21 cellular contexts compared by ENCODE assay signal in the genomic region with DNA sequence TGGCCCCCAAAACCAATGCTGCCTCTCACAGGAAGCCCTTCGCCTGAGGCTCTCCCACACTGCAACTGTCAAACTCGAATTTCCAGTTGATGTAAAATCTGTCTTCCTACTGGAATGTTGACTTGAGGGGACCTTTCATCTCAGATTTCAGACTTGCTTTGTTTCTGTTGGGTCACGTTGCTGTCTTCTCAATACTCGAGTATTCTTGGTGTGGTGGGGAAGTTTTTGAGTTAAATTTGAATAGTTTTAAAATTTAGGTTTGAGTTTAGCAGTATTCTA.
"Had no signal": no experiment of that assay in that cellular context is flagged by ENCODE, and none has a peak within 500 bp of the region (broad histone marks: within the 10 kb centered on the region; RNA-seq: fewer than 3 reads in every experiment).

No MANE protein-coding gene starts in this region.

- H3K9me3 Mint-ChIP-seq: activated naive CD8-positive, alpha-beta T cell treated with anti-CD3 and anti-CD28 coated beads for 36 hours; activated T-cell treated with anti-CD3 and anti-CD28 coated beads, Interleukin-2, amount 50 U/mL, for 24 hours; activated T-helper 17 cell treated with anti-CD3 and anti-CD28 coated beads, Interleukin-2, amount 50 U/mL, for 72 hours; central memory CD8-positive, alpha-beta T cell; T-helper 2 cell treated with Interferon-gamma antibody and Interleukin-4, amounts not matched to agents 5 μg/mL and 100 μg/mL, for 36 hours had no signal

- H3K9me3 ChIP-seq: esophagus muscularis mucosa, left ventricle myocardium inferior, spleen, thyroid gland had no signal

- H3K27me3 ChIP-seq: esophagus muscularis mucosa, spleen, thyroid gland had no signal

- H3K27ac ChIP-seq: esophagus muscularis mucosa, left ventricle myocardium inferior, spleen, thyroid gland had no signal

- H3K36me3 Mint-ChIP-seq: activated naive CD8-positive, alpha-beta T cell treated with anti-CD3 and anti-CD28 coated beads for 36 hours; naive thymus-derived CD8-positive, alpha-beta T cell; WTC11 had no signal

- DNase-seq: activated CD4-positive, alpha-beta T cell treated with anti-CD3 and anti-CD28 coated beads for 36 hours; activated CD4-positive, alpha-beta T cell treated with anti-CD3 and anti-CD28 coated beads, Interleukin-2, amount 50 U/mL, for 4 hours; activated CD8-positive, alpha-beta memory T cell treated with anti-CD3 and anti-CD28 coated beads for 24 hours; activated CD8-positive, alpha-beta memory T cell treated with anti-CD3 and anti-CD28 coated beads, Interleukin-2, amount 50 U/mL, for 4 hours; activated naive CD4-positive, alpha-beta T cell treated with Interleukin-2 at 50 U/mL for 16 hours; activated naive CD8-positive, alpha-beta T cell treated with anti-CD3 and anti-CD28 coated beads for 36 hours; activated T-cell treated with anti-CD3 and anti-CD28 coated beads, Interleukin-2, amount 50 U/mL, for 24 hours; effector memory CD4-positive, alpha-beta T cell; hippocampal formation; kidney glomerular epithelial cell; left ventricle myocardium inferior; stimulated activated CD4-positive, alpha-beta T cell treated with anti-CD3 and anti-CD28 coated beads, Interleukin-4, amount 100 ng/mL, for 1 hour; stimulated activated naive CD8-positive, alpha-beta T cell treated with anti-CD3 and anti-CD28 coated beads, Interleukin-15, Interleukin-2, amounts not matched to agents 100 U/mL and 50 U/mL, for 24 hours; thyroid gland had no signal

- H3K4me3 Mint-ChIP-seq: activated CD4-positive, alpha-beta T cell treated with anti-CD3 and anti-CD28 coated beads for 36 hours; activated naive CD8-positive, alpha-beta T cell treated with anti-CD3 and anti-CD28 coated beads for 36 hours; activated T-cell treated with anti-CD3 and anti-CD28 coated beads, Interleukin-2, amount 50 U/mL, for 24 hours; activated T-helper 17 cell treated with anti-CD3 and anti-CD28 coated beads, Interleukin-2, amount 50 U/mL, for 72 hours; central memory CD8-positive, alpha-beta T cell; naive thymus-derived CD8-positive, alpha-beta T cell; T-helper 2 cell treated with Interferon-gamma antibody and Interleukin-4, amounts not matched to agents 5 μg/mL and 100 μg/mL, for 36 hours; WTC11 had no signal

- H3K4me3 ChIP-seq: esophagus muscularis mucosa, left ventricle myocardium inferior, spleen, thyroid gland had no signal

- ATAC-seq: activated CD4-positive, alpha-beta T cell treated with anti-CD3 and anti-CD28 coated beads for 36 hours; activated T-helper 17 cell treated with anti-CD3 and anti-CD28 coated beads, Interleukin-2, amount 50 U/mL, for 72 hours; naive thymus-derived CD8-positive, alpha-beta T cell; stimulated activated naive CD8-positive, alpha-beta T cell treated with anti-CD3 and anti-CD28 coated beads, Interleukin-15, Interleukin-2, amounts not matched to agents 100 U/mL and 50 U/mL, for 24 hours; WTC11 had no signal

- H3K27me3 Mint-ChIP-seq: central memory CD8-positive, alpha-beta T cell had no signal

- H3K36me3 ChIP-seq: esophagus muscularis mucosa, left ventricle myocardium inferior, spleen, thyroid gland had no signal

- H3K4me1 Mint-ChIP-seq: activated CD4-positive, alpha-beta T cell treated with anti-CD3 and anti-CD28 coated beads for 36 hours; activated naive CD8-positive, alpha-beta T cell treated with anti-CD3 and anti-CD28 coated beads for 36 hours; activated T-helper 17 cell treated with anti-CD3 and anti-CD28 coated beads, Interleukin-2, amount 50 U/mL, for 72 hours; naive thymus-derived CD8-positive, alpha-beta T cell had no signal

- H3K4me1 ChIP-seq: thyroid gland had no signal

- H3K27ac Mint-ChIP-seq: activated CD4-positive, alpha-beta T cell treated with anti-CD3 and anti-CD28 coated beads for 36 hours; activated naive CD8-positive, alpha-beta T cell treated with anti-CD3 and anti-CD28 coated beads for 36 hours; activated T-cell treated with anti-CD3 and anti-CD28 coated beads, Interleukin-2, amount 50 U/mL, for 24 hours; activated T-helper 17 cell treated with anti-CD3 and anti-CD28 coated beads, Interleukin-2, amount 50 U/mL, for 72 hours; naive thymus-derived CD8-positive, alpha-beta T cell; T-helper 2 cell treated with Interferon-gamma antibody and Interleukin-4, amounts not matched to agents 5 μg/mL and 100 μg/mL, for 36 hours; WTC11 had no signal
